In the genomic region with DNA sequence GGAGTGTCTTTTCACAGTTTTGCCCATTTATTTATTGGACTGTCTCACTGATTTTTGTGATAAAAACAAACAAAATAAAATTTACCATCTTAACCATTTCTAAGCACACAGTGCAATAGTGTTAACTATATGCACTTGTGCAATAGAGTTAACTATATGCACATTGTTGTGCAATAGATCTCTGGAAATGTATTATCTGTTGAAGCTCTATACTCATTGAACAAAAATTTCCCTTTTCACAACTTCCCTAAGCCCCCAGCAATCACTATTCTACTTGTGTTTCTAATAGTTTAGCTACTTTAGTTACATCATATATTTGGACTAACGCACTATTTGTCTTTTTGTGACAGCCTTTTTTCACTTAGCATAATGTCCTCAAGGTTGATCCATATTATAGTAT, we compare ENCODE assay signal across 23 cellular contexts. TPM values are rescaled to one million over a fixed set of nuclear protein-coding genes. Genes with fewer than 3 reads are reported as not detected.
A peak's percentile ranks its signal among the peaks of the same experiment; 100 is the strongest.
DNase-seq lines count a peak whose midpoint lies in the region; ATAC-seq, FAIRE-seq and TF ChIP-seq lines count a peak whose summit lies in the region.
"Had no signal": no experiment of that assay in that cellular context is flagged by ENCODE, and none has a peak within 500 bp of the region (broad histone marks: within the 10 kb centered on the region; RNA-seq: fewer than 3 reads in every experiment).

No MANE protein-coding gene starts in this region.

- H3K4me1 ChIP-seq in mesenchymal stem cell (ENCODE audit: control insufficient read depth, insufficient read depth, low read depth, low read length) (peaks cover 1% of the 10 kb centered on the region), left lung (no peaks in the 10 kb centered on the region), kidney (ENCODE audit: control insufficient read depth in 1 of 2, insufficient read depth in 1 of 2, low read depth in 1 of 2, low read length in 2 of 2) (no peaks in the 10 kb centered on the region)
- H3K4me1 ChIP-seq: colonic mucosa, parathyroid adenoma had no signal

- H3K18ac ChIP-seq in mesenchymal stem cell (ENCODE audit: low read depth in 1 of 2, low read length in 2 of 2) = no peak overlapping the region

- H2AFZ ChIP-seq in mesenchymal stem cell (ENCODE audit: low read depth, low read length) = no peak overlapping the region
- H2AFZ ChIP-seq: parathyroid adenoma had no signal

- TF ChIP-seq CTCF in bronchial epithelial cell (IDR thresholded peaks at IDR 0.05; ENCODE audit: insufficient read depth, low read length, severe bottlenecking) = no peak
- no peak for TF ChIP-seq CTCF in left lung (IDR thresholded peaks at IDR 0.05)
- TF ChIP-seq CTCF in kidney (IDR thresholded peaks at IDR 0.05; ENCODE audit: borderline replicate concordance, extremely low read depth, insufficient read depth) = no peak

- H3K27ac ChIP-seq in mesenchymal stem cell (ENCODE audit: low read length, poor library complexity, severe bottlenecking) = no peak overlapping the region
- no peak overlapping the region for H3K27ac ChIP-seq in left lung
- no peak overlapping the region for H3K27ac ChIP-seq in kidney (ENCODE audit: low read depth in 2 of 2, low read length in 2 of 2)
- H3K27ac ChIP-seq: colonic mucosa, parathyroid adenoma had no signal

- H2BK120ac ChIP-seq in mesenchymal stem cell (ENCODE audit: low read depth, low read length) = no peak overlapping the region

- H2BK12ac ChIP-seq in mesenchymal stem cell (ENCODE audit: low read length in 2 of 2) = no peak overlapping the region

- FAIRE-seq in bronchial epithelial cell (lab: Jason Lieb, UNC) (no peak), kidney (lab: Jason Lieb, UNC) (no peak)
- FAIRE-seq: urothelium cell line had no signal

- ATAC-seq in left lung = no peak
- ATAC-seq: sciatic nerve, WTC11 had no signal

- H3K36me3 ChIP-seq in bronchial epithelial cell (ENCODE audit: control insufficient read depth, insufficient read depth, low read length) (no peaks in the 10 kb centered on the region), mesenchymal stem cell (ENCODE audit: control insufficient read depth in 1 of 2, insufficient read depth in 2 of 2, low read depth in 1 of 2, low read length in 2 of 2) (no peaks in the 10 kb centered on the region), left lung (no peaks in the 10 kb centered on the region), kidney (ENCODE audit: control insufficient read depth in 1 of 2, insufficient read depth in 2 of 2, low read length in 2 of 2) (no peaks in the 10 kb centered on the region)
- H3K36me3 ChIP-seq: colonic mucosa had no signal

- H3K4me3 ChIP-seq in bronchial epithelial cell (ENCODE audit: low read depth, low read length) = no peak overlapping the region
- H3K4me3 ChIP-seq in mesenchymal stem cell (ENCODE audit: insufficient read depth in 1 of 2, low read depth in 1 of 2, low read length in 2 of 2) = no peak overlapping the region
- H3K4me3 ChIP-seq in left lung = no peak overlapping the region
- H3K4me3 ChIP-seq in kidney (ENCODE audit: low read length in 2 of 2) = no peak overlapping the region
- H3K4me3 ChIP-seq: colonic mucosa had no signal

- H3K9me3 ChIP-seq in mesenchymal stem cell (ENCODE audit: control insufficient read depth, low read length) (no peaks in the 10 kb centered on the region), left lung (no peaks in the 10 kb centered on the region), kidney (ENCODE audit: control insufficient read depth in 1 of 2, low read length in 2 of 2) (no peaks in the 10 kb centered on the region)
- H3K9me3 ChIP-seq: colonic mucosa had no signal

- H3K27me3 ChIP-seq in bronchial epithelial cell (ENCODE audit: control insufficient read depth, insufficient read depth, low read length) = no peaks in the 10 kb centered on the region
- peaks cover 0 to 6% of the 10 kb centered on the region in 2 experiments for H3K27me3 ChIP-seq in mesenchymal stem cell (ENCODE audit: control insufficient read depth in 1 of 2, insufficient read depth in 1 of 2, low read length in 2 of 2)
- no peaks in the 10 kb centered on the region for H3K27me3 ChIP-seq in left lung
- H3K27me3 ChIP-seq: colonic mucosa had no signal

- H4K8ac ChIP-seq in mesenchymal stem cell (ENCODE audit: low read length) = no peak overlapping the region

- H2BK5ac ChIP-seq in mesenchymal stem cell (ENCODE audit: low read depth, low read length, poor library complexity, severe bottlenecking) = no peak overlapping the region

- H3K4ac ChIP-seq in mesenchymal stem cell (ENCODE audit: low read depth in 1 of 2, low read length in 2 of 2) = no peak overlapping the region

- H3K14ac ChIP-seq in mesenchymal stem cell (ENCODE audit: low read length in 2 of 2) = no peak overlapping the region

- H3K9ac ChIP-seq in mesenchymal stem cell (ENCODE audit: low read length) (no peak overlapping the region), kidney (ENCODE audit: low read length in 2 of 2) (no peak overlapping the region)
- H3K9ac ChIP-seq: parathyroid adenoma had no signal

- peak; percentile 23 for DNase-seq in ELR (ENCODE audit: low read depth)
- peak; percentile 58 for DNase-seq in NOMO-1 treated with DMSO at 0.1 percent for 48 hours (lab: John Stamatoyannopoulos, UW; ENCODE audit: unreplicated experiment)
- peak; percentile 26 for DNase-seq in bronchial epithelial cell (ENCODE audit: low read depth)
- DNase-seq in mesenchymal stem cell = peak; percentile 52
- DNase-seq in left lung = no peak
- DNase-seq in effector CD4-positive, alpha-beta T cell = no peak
- no peak for DNase-seq in kidney
- DNase-seq: activated CD4-positive, alpha-beta T cell treated with anti-CD3 and anti-CD28 coated beads, Interleukin-2, amount 50 U/mL, for 4 hours; activated CD8-positive, alpha-beta memory T cell treated with anti-CD3 and anti-CD28 coated beads, Interleukin-2, amount 50 U/mL, for 48 hours; activated effector memory CD4-positive, alpha-beta T cell treated with Interleukin-2 at 50 U/mL for 16 hours; CD8-positive, alpha-beta memory T cell; colonic mucosa; DMS153; GF-D8; NCI-H1092 treated with DMSO at 0.1 percent for 48 hours; NCI-H2081; NCI-H82; substantia nigra had no signal

- H2BK15ac ChIP-seq in mesenchymal stem cell (ENCODE audit: low read depth, poor library complexity, severe bottlenecking) = no peak overlapping the region

- H3K4me2 ChIP-seq in mesenchymal stem cell (ENCODE audit: low read length, poor library complexity, severe bottlenecking) = no peak overlapping the region

- no peak overlapping the region for H4K91ac ChIP-seq in mesenchymal stem cell (ENCODE audit: low read length)

- intact Hi-C loops in left lung (cut with DNase I) (no loop called here), kidney (cut with DNase I) (no loop called here)

- H3K23ac ChIP-seq in mesenchymal stem cell (ENCODE audit: low read length in 2 of 2) = no peak overlapping the region

- WGBS in mesenchymal stem cell = no CpG with 5 or more reads among the region's 1 CpG

- no peaks in the 10 kb centered on the region for H3K79me1 ChIP-seq in mesenchymal stem cell (replicated peaks; ENCODE audit: low read length, poor library complexity, severe bottlenecking)

- no peak overlapping the region for H2AK5ac ChIP-seq in mesenchymal stem cell (ENCODE audit: low read length, severe bottlenecking)

RNA-seq across cellular contexts. Expression of a gene that starts 59.7 kb away (rescaled TPM):
- total RNA-seq in bronchial epithelial cell (10.3 and 17.8 TPM in 2 replicates), left lung (10 to 100 TPM; 28.8 to 33.5 TPM), kidney (52.6 TPM)
- 110 TPM for polyA plus RNA-seq in mesenchymal stem cell (2013, experiment 1 of 2)
- polyA plus RNA-seq in mesenchymal stem cell (2013, experiment 2 of 2) = 115 TPM
- polyA plus RNA-seq in kidney (ENCODE audit: insufficient read depth, low read depth, low replicate concordance) = 135 TPM
- total RNA-seq: HT-29 had no signal

Comparison
In these comparisons a context has a peak if more than half of its experiments do, and no peak if none do; other contexts are left out.
1. DNase-seq: peak in ELR (single experiment), NOMO-1 treated with DMSO at 0.1 percent for 48 hours (single experiment), bronchial epithelial cell (single experiment) and mesenchymal stem cell (single experiment); none in left lung (0 of 2), effector CD4-positive, alpha-beta T cell (single experiment) and kidney (single experiment).